Comparison of ENCODE assay signal across 21 cellular contexts in genomic region chr18:69945220-69946114, GRCh38. TPM values are rescaled to one million over a fixed set of nuclear protein-coding genes. Genes with fewer than 3 reads are reported as not detected.
DNase-seq lines count a peak whose midpoint lies in the region; ATAC-seq and TF ChIP-seq lines count a peak whose summit lies in the region.
"Had no signal": no experiment of that assay in that cellular context is flagged by ENCODE, and none has a peak within 500 bp of the region (broad histone marks: within the 10 kb centered on the region; RNA-seq: fewer than 3 reads in every experiment).

No MANE protein-coding gene starts in this region.

- ATAC-seq in activated CD4-positive, CD25-positive, alpha-beta regulatory T cell treated with anti-CD3 and anti-CD28 coated beads, Interleukin-2, amount 50 U/mL, for 24 hours, result peak; percentile 21 to 33
- no peak for ATAC-seq in activated B cell treated with CpG ODN at 0.5 μM for 24 hours (ENCODE audit: low read depth)
- no peak for ATAC-seq in naive thymus-derived CD4-positive, alpha-beta T cell
- ATAC-seq: gastroesophageal sphincter had no signal

- H3K27me3 ChIP-seq in naive thymus-derived CD4-positive, alpha-beta T cell (ENCODE audit: control insufficient read depth in 2 of 2, insufficient read depth in 2 of 2, low read length in 2 of 2), result no peaks in the 10 kb centered on the region
- H3K27me3 ChIP-seq: brain microvascular endothelial cell, gastroesophageal sphincter, testis had no signal

- peak overlapping the region; percentile 21 for H3K4me3 Mint-ChIP-seq in activated B cell treated with CpG ODN at 0.5 μM for 24 hours
- H3K4me3 Mint-ChIP-seq in naive thymus-derived CD4-positive, alpha-beta T cell, result peak overlapping the region in 2 of 10 donors; percentile 46 to 77
- H3K4me3 Mint-ChIP-seq: activated naive CD8-positive, alpha-beta T cell; neural crest cell had no signal

- peak overlapping the region; percentile 55 for H3K27ac ChIP-seq in naive thymus-derived CD4-positive, alpha-beta T cell (ENCODE audit: low read depth, low read length)
- H3K27ac ChIP-seq: 22Rv1, brain microvascular endothelial cell, gastroesophageal sphincter, KMS-11, testis had no signal

- no peak overlapping the region for H3K27ac Mint-ChIP-seq in activated B cell treated with CpG ODN at 0.5 μM for 24 hours
- H3K27ac Mint-ChIP-seq in naive thymus-derived CD4-positive, alpha-beta T cell, result peak overlapping the region in 1 of 9 donors; percentile 90
- H3K27ac Mint-ChIP-seq: activated naive CD8-positive, alpha-beta T cell; progenitor cell of endocrine pancreas had no signal

- peaks cover 3% of the 10 kb centered on the region for H3K36me3 Mint-ChIP-seq in activated B cell treated with CpG ODN at 0.5 μM for 24 hours (ENCODE audit: low read depth)
- peaks cover 13 to 61% (median 37%) of the 10 kb centered on the region in 5 donors for H3K36me3 Mint-ChIP-seq in naive thymus-derived CD4-positive, alpha-beta T cell

- H3K9me3 ChIP-seq in naive thymus-derived CD4-positive, alpha-beta T cell (ENCODE audit: control insufficient read depth in 2 of 3, low read length in 3 of 3), result no peaks in the 10 kb centered on the region
- H3K9me3 ChIP-seq: gastroesophageal sphincter, testis had no signal

- H3K4me3 ChIP-seq in GM12875 (ENCODE audit: low read depth, low read length), result peak overlapping the region; percentile 60
- H3K4me3 ChIP-seq in naive thymus-derived CD4-positive, alpha-beta T cell (ENCODE audit: low read length), result peak overlapping the region; percentile 3
- H3K4me3 ChIP-seq: gastroesophageal sphincter, testis had no signal

- no peaks in the 10 kb centered on the region for H3K27me3 Mint-ChIP-seq in activated B cell treated with CpG ODN at 0.5 μM for 24 hours
- no peaks in the 10 kb centered on the region for H3K27me3 Mint-ChIP-seq in naive thymus-derived CD4-positive, alpha-beta T cell
- H3K27me3 Mint-ChIP-seq: activated naive CD8-positive, alpha-beta T cell; progenitor cell of endocrine pancreas had no signal

- CTCF ChIA-PET in activated B cell treated with CpG ODN at 0.5 μM for 24 hours (lab: Charles Lee), result no interaction called here
- CTCF ChIA-PET in naive thymus-derived CD4-positive, alpha-beta T cell (lab: Charles Lee), result interaction anchor here (0.6 to 2.7 kb wide), 3 partner anchors 9 to 740 kb away, joined by 3 to 8 read pairs (median 4); no protein-coding TSS in a partner anchor

- peaks cover 61 to 76% of the 10 kb centered on the region in 2 donors for H3K4me1 ChIP-seq in naive thymus-derived CD4-positive, alpha-beta T cell (ENCODE audit: control insufficient read depth in 2 of 2, insufficient read depth in 2 of 2, low read length in 2 of 2)
- H3K4me1 ChIP-seq: gastroesophageal sphincter, testis had no signal

- intact Hi-C loops in activated B cell treated with CpG ODN at 0.5 μM for 24 hours (cut with micrococcal nuclease), result no loop called here
- intact Hi-C loops in naive thymus-derived CD4-positive, alpha-beta T cell (cut with micrococcal nuclease), result loop anchor here (1.0 to 10.0 kb wide), 3 partner anchors 10 to 729 kb away; no protein-coding TSS in a partner anchor

- TF ChIP-seq CTCF in GM12875 (IDR thresholded peaks at IDR 0.05; ENCODE audit: borderline replicate concordance, insufficient read depth, low read depth, low read length), result no peak
- TF ChIP-seq CTCF in activated B cell treated with CpG ODN at 0.5 μM for 24 hours (IDR thresholded peaks at IDR 0.05), result no peak

- H3K4me1 Mint-ChIP-seq in activated B cell treated with CpG ODN at 0.5 μM for 24 hours, result peaks cover 2% of the 10 kb centered on the region
- H3K4me1 Mint-ChIP-seq in naive thymus-derived CD4-positive, alpha-beta T cell, result peaks cover 0 to 61% (median 47%) of the 10 kb centered on the region in 7 donors
- H3K4me1 Mint-ChIP-seq: neural crest cell had no signal

- DNase-seq in activated CD4-positive, CD25-positive, alpha-beta regulatory T cell treated with anti-CD3 and anti-CD28 coated beads, Interleukin-2, amount 50 U/mL, for 72 hours, result no peak
- no peak for DNase-seq in activated B cell treated with CpG ODN at 0.5 μM for 24 hours
- no peak for DNase-seq in naive thymus-derived CD4-positive, alpha-beta T cell
- no peak for DNase-seq in NAMALWA (ENCODE audit: low spot score)
- DNase-seq in CD1c-positive myeloid dendritic cell (ENCODE audit: extremely low spot score), result no peak
- DNase-seq in cerebellum (ENCODE audit: low spot score), result no peak
- DNase-seq: brain microvascular endothelial cell; NCI-H1105 treated with DMSO at 0.1 percent for 48 hours; NCI-H2107; NCI-H510A treated with DMSO at 0.1 percent for 48 hours; RPMI8226; stimulated activated CD4-positive, alpha-beta T cell treated with anti-CD3 and anti-CD28 coated beads, Interleukin-4, amount 100 ng/mL, for 24 hours; testis had no signal

- H3K9me3 Mint-ChIP-seq in activated B cell treated with CpG ODN at 0.5 μM for 24 hours, result peaks cover 6% of the 10 kb centered on the region
- H3K9me3 Mint-ChIP-seq in naive thymus-derived CD4-positive, alpha-beta T cell, result peaks cover 0 to 21% (median 7%) of the 10 kb centered on the region in 11 donors

- H3K36me3 ChIP-seq in naive thymus-derived CD4-positive, alpha-beta T cell (ENCODE audit: control insufficient read depth in 2 of 3, insufficient read depth in 3 of 3, low read length in 3 of 3), result no peaks in the 10 kb centered on the region
- H3K36me3 ChIP-seq: brain microvascular endothelial cell, gastroesophageal sphincter had no signal

- POLR2A ChIA-PET in activated B cell treated with CpG ODN at 0.5 μM for 24 hours (lab: Charles Lee), result no interaction called here
- POLR2A ChIA-PET in naive thymus-derived CD4-positive, alpha-beta T cell (lab: Charles Lee), result interaction anchor here (0.9 to 4.4 kb wide), 6 partner anchors 9 to 14 kb away, joined by 3 to 41 read pairs (median 18); no protein-coding TSS in a partner anchor

RNA-seq across cellular contexts. Expression of gene CD226, which starts 2.2 kb away (rescaled TPM):
- total RNA-seq in activated B cell treated with CpG ODN at 0.5 μM for 24 hours, result 6.7 and 8.3 TPM in 2 replicates
- total RNA-seq in naive thymus-derived CD4-positive, alpha-beta T cell, result 100 to 1,000 TPM in 1 of 5 experiments, 10 to 100 TPM in 4; 43.4 to 103 (median 58.6) TPM
- polyA plus RNA-seq in naive thymus-derived CD4-positive, alpha-beta T cell, result 10 to 100 TPM; 27.9 to 30.9 TPM
- 1.1 TPM for total RNA-seq in cerebellum

Comparison
In these comparisons a context has a peak if more than half of its experiments do, and no peak if none do; other contexts are left out.
1. ATAC-seq: peak in activated CD4-positive, CD25-positive, alpha-beta regulatory T cell treated with anti-CD3 and anti-CD28 coated beads, Interleukin-2, amount 50 U/mL, for 24 hours (2 of 2); none in activated B cell treated with CpG ODN at 0.5 μM for 24 hours (single experiment) and naive thymus-derived CD4-positive, alpha-beta T cell (single experiment).